ENCODE assay signal across 23 cellular contexts in the genomic region with DNA sequence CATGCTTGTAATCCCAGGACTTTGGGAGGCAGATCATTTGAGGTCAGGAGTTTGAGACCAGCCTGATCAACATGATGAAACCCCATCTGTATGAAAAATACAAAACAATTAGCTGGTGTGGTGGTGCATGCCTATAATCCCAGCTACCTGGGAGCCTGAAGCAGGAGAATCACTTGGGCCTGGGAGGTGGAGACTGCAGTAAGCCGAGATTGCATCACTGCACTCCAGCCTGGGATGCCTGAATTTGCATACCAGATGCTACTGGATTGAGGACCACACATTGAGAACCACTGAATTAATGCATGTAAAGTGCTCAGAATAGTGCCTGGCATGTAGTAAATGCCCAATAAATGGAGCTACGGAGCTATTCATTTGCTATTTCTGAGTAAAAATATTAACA. TPM values are rescaled to one million over a fixed set of nuclear protein-coding genes. Genes with fewer than 3 reads are reported as not detected.
DNase-seq lines count a peak whose midpoint lies in the region; ATAC-seq, FAIRE-seq and TF ChIP-seq lines count a peak whose summit lies in the region.
"Had no signal": no experiment of that assay in that cellular context is flagged by ENCODE, and none has a peak within 500 bp of the region (broad histone marks: within the 10 kb centered on the region; RNA-seq: fewer than 3 reads in every experiment).

No MANE protein-coding gene starts in this region.

- no peak for DNase-seq in HepG2 (ENCODE audit: low spot score)
- no peak for DNase-seq in right lobe of liver
- peak; percentile 59 for DNase-seq in WERI-Rb-1
- DNase-seq in mesendoderm, result peak; percentile 22
- no peak for DNase-seq in tibial nerve (ENCODE audit: low spot score in 2 of 2)
- DNase-seq in Kasumi-1 (lab: John Stamatoyannopoulos, UW), result no peak
- DNase-seq: ACHN; BE2C; C1 segment of cervical spinal cord; CD4-positive, CD25-positive, alpha-beta regulatory T cell; CD8-positive, alpha-beta memory T cell; COR-L47; DMS153; DMS79; GDM1; GOT3; HCEC 1CT; KG1 had no signal

- ATAC-seq in HepG2 (no peak), right lobe of liver (no peak)

- FAIRE-seq in HepG2 (lab: Jason Lieb, UNC), result no peak
- FAIRE-seq: GM12892, GM18507, HTR-8/SVneo had no signal

- no peak for TF ChIP-seq RAD21 in HepG2 (CRISPR knock-in tag; IDR thresholded peaks at IDR 0.05)

- no peak overlapping the region for H4K5ac ChIP-seq in mesendoderm (ENCODE audit: low read length)

- no peak overlapping the region for H3K56ac ChIP-seq in mesendoderm (ENCODE audit: low read length)

- H3K27ac ChIP-seq in HepG2 (ENCODE audit: extremely low read length, insufficient read depth, low read length) (no peak overlapping the region), right lobe of liver (no peak overlapping the region), WERI-Rb-1 (no peak overlapping the region), mesendoderm (ENCODE audit: low read depth, low read length) (no peak overlapping the region), tibial nerve (no peak overlapping the region)

- H3K9ac ChIP-seq in HepG2 (ENCODE audit: insufficient read depth, low read depth, low read length) (no peak overlapping the region), mesendoderm (ENCODE audit: low read length) (no peak overlapping the region)

- no peaks in the 10 kb centered on the region for H4K20me1 ChIP-seq in HepG2 (ENCODE audit: insufficient read depth, low read length)

- intact Hi-C loops in HepG2 (cut with micrococcal nuclease; ENCODE audit: unreplicated experiment) (no loop called here), right lobe of liver (cut with DNase I) (no loop called here)

- H3K36me3 ChIP-seq in HepG2 (replicated peaks in 1 of 2; ENCODE audit: control insufficient read depth in 1 of 2, insufficient read depth in 2 of 2, low read length in 2 of 2) (no peaks in the 10 kb centered on the region), right lobe of liver (no peaks in the 10 kb centered on the region), WERI-Rb-1 (no peaks in the 10 kb centered on the region), mesendoderm (ENCODE audit: control insufficient read depth, insufficient read depth, low read length) (no peaks in the 10 kb centered on the region), tibial nerve (no peaks in the 10 kb centered on the region)
- H3K36me3 ChIP-seq: BE2C had no signal

- H3K79me2 ChIP-seq in HepG2 (ENCODE audit: insufficient read depth, low read length) (no peaks in the 10 kb centered on the region), mesendoderm (ENCODE audit: control insufficient read depth, insufficient read depth, low read length) (no peaks in the 10 kb centered on the region)

- no peak overlapping the region for H4K8ac ChIP-seq in mesendoderm (ENCODE audit: low read depth, low read length)

- H3K23ac ChIP-seq in mesendoderm (ENCODE audit: low read length), result no peak overlapping the region

- TF ChIP-seq EP300 in HepG2 (IDR thresholded peaks at IDR 0.05; ENCODE audit: low read depth in 2 of 2, low read length in 2 of 2), result no peak
- no peak for TF ChIP-seq EP300 in HepG2 (CRISPR knock-in tag; IDR thresholded peaks at IDR 0.05; ENCODE audit: borderline replicate concordance)
- no peak for TF ChIP-seq EP300 in tibial nerve (IDR thresholded peaks at IDR 0.05)

- H3K27me3 ChIP-seq in HepG2 (ENCODE audit: control insufficient read depth in 1 of 2, insufficient read depth in 2 of 2, low read length in 2 of 2) (0 out of 5 replicates have a peak, but pooled peaks cover 0 to 4% of the 10 kb centered on the region in 2 experiments), right lobe of liver (peaks cover 0 to 5% of the 10 kb centered on the region in 2 donors), WERI-Rb-1 (ENCODE audit: insufficient read depth, low read depth, severe bottlenecking) (no peaks in the 10 kb centered on the region), mesendoderm (ENCODE audit: insufficient read depth, low read length, poor library complexity) (no peaks in the 10 kb centered on the region), tibial nerve (peaks cover 0 to 15% of the 10 kb centered on the region in 2 donors)
- H3K27me3 ChIP-seq: BE2C had no signal

- no peak overlapping the region for H2BK120ac ChIP-seq in mesendoderm (ENCODE audit: low read depth, low read length)

- under 1% methylated on average over 2 of the region's 2 CpGs for WGBS in HepG2 (ENCODE audit: low lambda C conversion rate)
- WGBS in right lobe of liver (ENCODE audit: insufficient coverage, low coverage, low lambda C conversion rate, missing lambda C conversion rate), result 50% methylated on average over 2 of the region's 2 CpGs
- WGBS in mesendoderm (ENCODE audit: extremely low coverage, insufficient coverage, low lambda C conversion rate), result no CpG with 5 or more reads among the region's 2 CpGs
- WGBS in tibial nerve, 2 donors, result 85% methylated on average over 2 of the region's 2 CpGs

- TF ChIP-seq POLR2A in HepG2 (IDR thresholded peaks at IDR 0.05; ENCODE audit: insufficient read depth in 1 of 2, low read depth in 2 of 2, low read length in 2 of 2) (no peak), right lobe of liver (IDR thresholded peaks at IDR 0.05) (no peak), tibial nerve (IDR thresholded peaks at IDR 0.05) (no peak)

- no peaks in the 10 kb centered on the region for H3K9me3 ChIP-seq in HepG2 (ENCODE audit: low read length)
- H3K9me3 ChIP-seq in right lobe of liver, result no peaks in the 10 kb centered on the region
- H3K9me3 ChIP-seq in WERI-Rb-1 (ENCODE audit: severe bottlenecking), result peaks cover 4% of the 10 kb centered on the region
- H3K9me3 ChIP-seq in tibial nerve, result no peaks in the 10 kb centered on the region
- H3K9me3 ChIP-seq: BE2C had no signal

- H3K79me1 ChIP-seq in mesendoderm (ENCODE audit: low read length), result no peaks in the 10 kb centered on the region

- in situ Hi-C loops in HepG2 (cut with HindIII; ENCODE audit: extremely low pct_ligation_motif_present, low pct_unique_long_range_greater_than_20kb), result no loop called here

- no TSS peak for BruUV-seq in HepG2 (replicated peaks; lab: Mats Ljungman, UMichigan)

- no peak overlapping the region for H2BK15ac ChIP-seq in mesendoderm (replicated peaks; ENCODE audit: low read depth)

- H3K4ac ChIP-seq in mesendoderm (ENCODE audit: low read depth, low read length), result no peak overlapping the region

- H2BK5ac ChIP-seq in mesendoderm (ENCODE audit: low read length), result no peak overlapping the region

- H3K4me1 ChIP-seq in HepG2 (ENCODE audit: insufficient read depth, low read length), result peaks cover 30% of the 10 kb centered on the region
- no peaks in the 10 kb centered on the region for H3K4me1 ChIP-seq in right lobe of liver
- H3K4me1 ChIP-seq in mesendoderm (ENCODE audit: control insufficient read depth, low read depth, low read length), result no peaks in the 10 kb centered on the region
- peaks cover 0 to 13% (median 0%) of the 10 kb centered on the region in 4 donors for H3K4me1 ChIP-seq in tibial nerve
- H3K4me1 ChIP-seq: BE2C had no signal

- CTCF ChIA-PET in HepG2 (lab: Yijun Ruan, JAX; ENCODE audit: low intra/inter-chr PET ratio, low total read pairs), result no interaction called here

- H3K4me3 ChIP-seq in HepG2 (replicated peaks in 1 of 3; ENCODE audit: insufficient read depth in 1 of 3, low read depth in 2 of 3, low read length in 3 of 3) (no peak overlapping the region), right lobe of liver (no peak overlapping the region), WERI-Rb-1 (ENCODE audit: low read depth, low read length) (no peak overlapping the region), mesendoderm (ENCODE audit: low read length) (no peak overlapping the region), tibial nerve (no peak overlapping the region)

- H2AK5ac ChIP-seq in mesendoderm (ENCODE audit: low read length), result no peak overlapping the region

- H3K4me2 ChIP-seq in HepG2 (ENCODE audit: low read depth, low read length), result no peak overlapping the region
- no peak overlapping the region for H3K4me2 ChIP-seq in mesendoderm (ENCODE audit: low read length)

- H2AFZ ChIP-seq in HepG2 (ENCODE audit: low read length), result no peak overlapping the region

- POLR2A ChIA-PET in HepG2 (lab: Yijun Ruan, JAX), result no interaction called here

- no peak overlapping the region for H3K18ac ChIP-seq in mesendoderm (ENCODE audit: low read length)

- TF ChIP-seq CTCF in HepG2 (CRISPR knock-in tag; IDR thresholded peaks at IDR 0.05), result no peak
- TF ChIP-seq CTCF in right lobe of liver (IDR thresholded peaks at IDR 0.05), result no peak
- TF ChIP-seq CTCF in WERI-Rb-1 (IDR thresholded peaks at IDR 0.05; ENCODE audit: low read depth, low read length), result no peak
- no peak for TF ChIP-seq CTCF in tibial nerve (IDR thresholded peaks at IDR 0.05)

RNA-seq across cellular contexts. Expression of a gene that starts 14.9 kb away (rescaled TPM):
- total RNA-seq in HepG2 (2016; rRNA removed; fragmentation: Illumina TruSeq; extraction: Trizol) (0.04 TPM in 1 of 2 replicates, not detected in the other), right lobe of liver (1 to 10 TPM in 1 of 6 experiments, under 1 TPM in 5; 0.30 to 5.6 (median 0.60) TPM), tibial nerve (under 1 TPM in 1 of 4 donors, not detected in 3; 0.90 TPM)
- not detected in 2 replicates for total RNA-seq in HepG2 (2016; cell fraction: cytosol; rRNA removed; fragmentation: Illumina TruSeq; extraction: Trizol; ENCODE audit: low read depth)
- total RNA-seq in HepG2 (2016; cell fraction: insoluble cytoplasmic fraction; rRNA removed; fragmentation: Illumina TruSeq; extraction: Trizol), result not detected in 2 replicates
- not detected in 2 replicates for total RNA-seq in HepG2 (2016; cell fraction: membrane; rRNA removed; fragmentation: Illumina TruSeq; extraction: Trizol)
- 0.06 TPM in 1 of 2 replicates, not detected in the other for total RNA-seq in HepG2 (2016; cell fraction: nucleus; rRNA removed; fragmentation: Illumina TruSeq; extraction: Trizol)
- 0.01 and 0.04 TPM in 2 replicates for polyA plus RNA-seq in HepG2 (2011; rRNA removed)
- 0.01 TPM in 2 replicates for polyA plus RNA-seq in HepG2 (2011; cell fraction: cytosol; rRNA removed)
- 0.02 and 0.08 TPM in 2 replicates for polyA plus RNA-seq in HepG2 (2011; cell fraction: nucleus; rRNA removed)
- 0.05 and 0.07 TPM in 2 replicates for polyA plus RNA-seq in HepG2 (2012)
- not detected in 2 replicates for polyA plus RNA-seq in HepG2 (2016; cell fraction: cytosol; fragmentation: Illumina TruSeq; extraction: Trizol; ENCODE audit: low read depth)
- polyA plus RNA-seq in HepG2 (2016; cell fraction: insoluble cytoplasmic fraction; fragmentation: Illumina TruSeq; extraction: Trizol; ENCODE audit: low read depth), result 0.04 and 0.05 TPM in 2 replicates
- not detected in 2 replicates for polyA plus RNA-seq in HepG2 (2016; cell fraction: membrane; fragmentation: Illumina TruSeq; extraction: Trizol; ENCODE audit: low read depth)
- polyA plus RNA-seq in HepG2 (2016; cell fraction: nucleus; fragmentation: Illumina TruSeq; extraction: Trizol; ENCODE audit: insufficient read depth, low read depth), result not detected in 2 replicates
- 0.28 TPM in 1 of 2 replicates, not detected in the other for polyA minus RNA-seq in HepG2 (2011; rRNA and poly(A)+ RNA removed; ENCODE audit: low replicate concordance)
- polyA minus RNA-seq in HepG2 (2011; cell fraction: cytosol; rRNA and poly(A)+ RNA removed), result 0.10 TPM in 1 of 2 replicates, not detected in the other
- not detected in 2 replicates for polyA minus RNA-seq in HepG2 (2011; cell fraction: nucleus; rRNA and poly(A)+ RNA removed)
- polyA plus RNA-seq in mesendoderm (2013, experiment 1 of 2), result not detected
- not detected for polyA plus RNA-seq in mesendoderm (2013, experiment 2 of 2)
- total RNA-seq: CD4-positive, CD25-positive, alpha-beta regulatory T cell; CD8-positive, alpha-beta memory T cell; Daoy had no signal
- polyA plus RNA-seq: CD4-positive, CD25-positive, alpha-beta regulatory T cell; CD8-positive, alpha-beta memory T cell; IgD-negative memory B cell had no signal

RNA-seq across cellular contexts. Expression of a gene that starts 19.1 kb away (rescaled TPM):
- total RNA-seq in HepG2 (2016; rRNA removed; fragmentation: Illumina TruSeq; extraction: Trizol), result 216 and 241 TPM in 2 replicates
- total RNA-seq in HepG2 (2016; cell fraction: cytosol; rRNA removed; fragmentation: Illumina TruSeq; extraction: Trizol; ENCODE audit: low read depth), result 81.7 and 93.0 TPM in 2 replicates
- total RNA-seq in HepG2 (2016; cell fraction: insoluble cytoplasmic fraction; rRNA removed; fragmentation: Illumina TruSeq; extraction: Trizol), result 225 and 237 TPM in 2 replicates
- total RNA-seq in HepG2 (2016; cell fraction: membrane; rRNA removed; fragmentation: Illumina TruSeq; extraction: Trizol), result 66.4 and 83.1 TPM in 2 replicates
- 177 and 204 TPM in 2 replicates for total RNA-seq in HepG2 (2016; cell fraction: nucleus; rRNA removed; fragmentation: Illumina TruSeq; extraction: Trizol)
- 131 and 154 TPM in 2 replicates for polyA plus RNA-seq in HepG2 (2011; rRNA removed)
- 82.4 and 111 TPM in 2 replicates for polyA plus RNA-seq in HepG2 (2011; cell fraction: cytosol; rRNA removed)
- 104 and 123 TPM in 2 replicates for polyA plus RNA-seq in HepG2 (2011; cell fraction: nucleus; rRNA removed)
- polyA plus RNA-seq in HepG2 (2012), result 117 and 133 TPM in 2 replicates
- polyA plus RNA-seq in HepG2 (2016; cell fraction: cytosol; fragmentation: Illumina TruSeq; extraction: Trizol; ENCODE audit: low read depth), result 21.2 and 22.9 TPM in 2 replicates
- 196 and 227 TPM in 2 replicates for polyA plus RNA-seq in HepG2 (2016; cell fraction: insoluble cytoplasmic fraction; fragmentation: Illumina TruSeq; extraction: Trizol; ENCODE audit: low read depth)
- polyA plus RNA-seq in HepG2 (2016; cell fraction: membrane; fragmentation: Illumina TruSeq; extraction: Trizol; ENCODE audit: low read depth), result 27.9 and 28.0 TPM in 2 replicates
- polyA plus RNA-seq in HepG2 (2016; cell fraction: nucleus; fragmentation: Illumina TruSeq; extraction: Trizol; ENCODE audit: insufficient read depth, low read depth), result 212 and 217 TPM in 2 replicates
- 23.6 and 38.1 TPM in 2 replicates for polyA minus RNA-seq in HepG2 (2011; rRNA and poly(A)+ RNA removed; ENCODE audit: low replicate concordance)
- 48.0 and 49.4 TPM in 2 replicates for polyA minus RNA-seq in HepG2 (2011; cell fraction: cytosol; rRNA and poly(A)+ RNA removed)
- 243 and 292 TPM in 2 replicates for polyA minus RNA-seq in HepG2 (2011; cell fraction: nucleus; rRNA and poly(A)+ RNA removed)
- total RNA-seq in right lobe of liver, result 10 to 100 TPM; 12.0 to 16.5 (median 14.3) TPM
- polyA plus RNA-seq in mesendoderm (2013, experiment 1 of 2), result 101 TPM
- polyA plus RNA-seq in mesendoderm (2013, experiment 2 of 2), result 100 TPM
- 10 to 100 TPM; 35.8 to 45.6 (median 36.5) TPM for total RNA-seq in tibial nerve

RNA-seq across cellular contexts. Expression of a gene that starts 42.3 kb away (rescaled TPM):
- total RNA-seq in HepG2 (2016; rRNA removed; fragmentation: Illumina TruSeq; extraction: Trizol) (not detected in 2 replicates), right lobe of liver (under 1 TPM in 5 of 6 experiments, not detected in 1; 0.07 to 1.00 (median 0.13) TPM), tibial nerve (under 1 TPM in 1 of 4 donors, not detected in 3; 0.30 TPM)
- total RNA-seq in HepG2 (2016; cell fraction: cytosol; rRNA removed; fragmentation: Illumina TruSeq; extraction: Trizol; ENCODE audit: low read depth), result not detected in 2 replicates
- not detected in 2 replicates for total RNA-seq in HepG2 (2016; cell fraction: insoluble cytoplasmic fraction; rRNA removed; fragmentation: Illumina TruSeq; extraction: Trizol)
- not detected in 2 replicates for total RNA-seq in HepG2 (2016; cell fraction: membrane; rRNA removed; fragmentation: Illumina TruSeq; extraction: Trizol)
- not detected in 2 replicates for total RNA-seq in HepG2 (2016; cell fraction: nucleus; rRNA removed; fragmentation: Illumina TruSeq; extraction: Trizol)
- polyA plus RNA-seq in HepG2 (2011; rRNA removed), result 0.01 TPM in 1 of 2 replicates, not detected in the other
- not detected in 2 replicates for polyA plus RNA-seq in HepG2 (2011; cell fraction: cytosol; rRNA removed)
- not detected in 2 replicates for polyA plus RNA-seq in HepG2 (2011; cell fraction: nucleus; rRNA removed)
- not detected in 2 replicates for polyA plus RNA-seq in HepG2 (2012)
- not detected in 2 replicates for polyA plus RNA-seq in HepG2 (2016; cell fraction: cytosol; fragmentation: Illumina TruSeq; extraction: Trizol; ENCODE audit: low read depth)
- polyA plus RNA-seq in HepG2 (2016; cell fraction: insoluble cytoplasmic fraction; fragmentation: Illumina TruSeq; extraction: Trizol; ENCODE audit: low read depth), result not detected in 2 replicates
- polyA plus RNA-seq in HepG2 (2016; cell fraction: membrane; fragmentation: Illumina TruSeq; extraction: Trizol; ENCODE audit: low read depth), result not detected in 2 replicates
- not detected in 2 replicates for polyA plus RNA-seq in HepG2 (2016; cell fraction: nucleus; fragmentation: Illumina TruSeq; extraction: Trizol; ENCODE audit: insufficient read depth, low read depth)
- not detected in 2 replicates for polyA minus RNA-seq in HepG2 (2011; rRNA and poly(A)+ RNA removed; ENCODE audit: low replicate concordance)
- polyA minus RNA-seq in HepG2 (2011; cell fraction: cytosol; rRNA and poly(A)+ RNA removed), result not detected in 2 replicates
- not detected in 2 replicates for polyA minus RNA-seq in HepG2 (2011; cell fraction: nucleus; rRNA and poly(A)+ RNA removed)
- polyA plus RNA-seq in mesendoderm (2013, experiment 1 of 2), result 0.03 TPM
- not detected for polyA plus RNA-seq in mesendoderm (2013, experiment 2 of 2)
- total RNA-seq: CD4-positive, CD25-positive, alpha-beta regulatory T cell; Daoy had no signal
- polyA plus RNA-seq: CD4-positive, CD25-positive, alpha-beta regulatory T cell; CD8-positive, alpha-beta memory T cell; IgD-negative memory B cell had no signal

Comparison
In these comparisons a context has a peak if more than half of its experiments do, and no peak if none do; other contexts are left out.
1. DNase-seq: peak in WERI-Rb-1 (single experiment) and mesendoderm (single experiment); none in HepG2 (single experiment), right lobe of liver (0 of 3), tibial nerve (0 of 2) and Kasumi-1 (0 of 2).